10 cellular contexts compared by ENCODE assay signal in the genomic region with DNA sequence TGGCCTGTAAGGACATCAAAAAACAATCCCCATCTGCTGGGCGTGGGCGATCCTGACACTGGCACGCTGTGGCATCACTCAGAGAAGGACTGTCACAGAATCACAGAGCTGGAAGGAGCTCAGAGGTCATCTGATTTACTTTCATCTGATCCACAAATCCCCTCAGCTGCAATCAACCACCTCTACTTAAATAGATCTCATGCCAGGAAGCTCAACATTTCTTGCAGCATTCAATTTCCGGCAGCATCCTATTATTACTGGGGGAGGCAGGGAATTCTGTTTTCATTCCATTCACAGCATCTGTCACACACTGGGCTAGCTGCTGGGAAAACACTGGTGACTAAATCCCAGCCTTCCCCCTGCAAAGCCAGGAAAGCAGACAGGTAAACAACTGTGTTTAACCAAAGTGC.
DNase-seq lines count a peak whose midpoint lies in the region; TF ChIP-seq lines count a peak whose summit lies in the region.
"Had no signal": no experiment of that assay in that cellular context is flagged by ENCODE, and none has a peak within 500 bp of the region (broad histone marks: within the 10 kb centered on the region; RNA-seq: fewer than 3 reads in every experiment).

No MANE protein-coding gene starts in this region.

- peak; percentile 83 for DNase-seq in NCI-H146 treated with DMSO at 0.1 percent for 48 hours (lab: John Stamatoyannopoulos, UW; ENCODE audit: unreplicated experiment)
- DNase-seq in NCI-H748 (lab: John Stamatoyannopoulos, UW; ENCODE audit: unreplicated experiment) = peak; percentile 98
- peak; percentile 64 for DNase-seq in cerebellar cortex (ENCODE audit: low spot score)
- DNase-seq in retinal pigment epithelial cell (ENCODE audit: low read depth) = peak; percentile 29
- no peak for DNase-seq in GM10266 (ENCODE audit: extremely low spot score)
- DNase-seq in activated CD4-positive, alpha-beta T cell treated with anti-CD3 and anti-CD28 coated beads for 1 hour = no peak
- no peak for DNase-seq in NCI-H1436 treated with DMSO at 0.1 percent for 48 hours (lab: John Stamatoyannopoulos, UW)
- DNase-seq: NK-92 treated with Interleukin-12 subunit alpha and Interleukin-12 subunit beta, amount 100 ng/mL, for 24 hours; stimulated activated CD4-positive, alpha-beta T cell treated with anti-CD3 and anti-CD28 coated beads, Interleukin-2, amount 100 ng/mL, for 24 hours; uterus had no signal

- TF ChIP-seq CTCF in retinal pigment epithelial cell (conservative IDR thresholded peaks at IDR 0.05; ENCODE audit: low read depth, low read length) (no peak), GM10266 (IDR thresholded peaks at IDR 0.05; ENCODE audit: control insufficient read depth, insufficient read depth, low read depth, missing control alignments) (no peak)

- H3K4me3 ChIP-seq in retinal pigment epithelial cell (ENCODE audit: low read length) = no peak overlapping the region
- H3K4me3 ChIP-seq: uterus had no signal

Comparison
In these comparisons a context has a peak if more than half of its experiments do, and no peak if none do; other contexts are left out.
1. DNase-seq: peak in NCI-H146 treated with DMSO at 0.1 percent for 48 hours (single experiment), NCI-H748 (single experiment), cerebellar cortex (single experiment) and retinal pigment epithelial cell (single experiment); none in GM10266 (single experiment), activated CD4-positive, alpha-beta T cell treated with anti-CD3 and anti-CD28 coated beads for 1 hour (single experiment) and NCI-H1436 treated with DMSO at 0.1 percent for 48 hours (single experiment).